Comparison of ENCODE assay signal across 18 cellular contexts in the genomic region with DNA sequence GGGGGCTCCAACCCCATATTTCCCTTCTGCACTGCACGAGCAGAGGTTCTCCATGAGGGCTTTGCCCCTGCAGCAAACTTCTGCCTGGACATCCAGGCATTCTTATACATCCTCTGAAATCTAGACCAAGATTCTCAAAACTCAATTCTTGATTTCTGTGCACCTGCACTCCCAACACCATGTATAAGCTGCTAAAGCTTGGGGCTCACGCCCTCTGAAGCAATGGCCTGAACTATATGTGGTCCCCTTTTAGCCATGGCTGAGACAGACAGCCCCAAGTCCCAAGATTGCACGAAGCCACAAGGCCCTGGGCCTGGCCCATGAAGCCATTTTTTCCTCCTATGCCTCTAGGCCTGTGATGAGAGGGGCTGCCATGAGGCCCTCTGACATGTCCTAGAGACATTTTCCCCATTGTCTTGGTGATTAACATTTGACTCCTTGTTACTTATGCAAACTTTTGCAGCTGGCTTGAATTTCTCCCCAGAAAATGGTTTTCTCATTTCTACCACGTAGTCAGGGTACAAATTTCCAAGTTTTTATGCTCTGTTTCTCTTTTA.
A peak's percentile ranks its signal among the peaks of the same experiment; 100 is the strongest.
DNase-seq lines count a peak whose midpoint lies in the region; ATAC-seq and TF ChIP-seq lines count a peak whose summit lies in the region.
"Had no signal": no experiment of that assay in that cellular context is flagged by ENCODE, and none has a peak within 500 bp of the region (broad histone marks: within the 10 kb centered on the region; RNA-seq: fewer than 3 reads in every experiment).

No MANE protein-coding gene starts in this region.

- H3K4me1 ChIP-seq in DND-41 (ENCODE audit: insufficient read depth, low read length) = no peaks in the 10 kb centered on the region
- H3K4me1 ChIP-seq in HEK293 (ENCODE audit: control insufficient read depth, insufficient read depth, low read length) = no peaks in the 10 kb centered on the region
- H3K4me1 ChIP-seq in trophoblast cell (ENCODE audit: control insufficient read depth in 1 of 2, insufficient read depth in 2 of 2, low read length in 2 of 2) = no peaks in the 10 kb centered on the region
- H3K4me1 ChIP-seq: BE2C, BLaER1 had no signal

- H3K4me3 ChIP-seq in DND-41 (ENCODE audit: low read depth in 1 of 2, low read length in 2 of 2) = no peak overlapping the region
- no peak overlapping the region for H3K4me3 ChIP-seq in HEK293 (ENCODE audit: low read depth, low read length)
- H3K4me3 ChIP-seq in trophoblast cell (ENCODE audit: low read depth, low read length) = no peak overlapping the region
- H3K4me3 ChIP-seq: BLaER1 had no signal

- H3K9me3 ChIP-seq in DND-41 (ENCODE audit: insufficient read depth, low read length, severe bottlenecking) (peaks cover 22% of the 10 kb centered on the region), HEK293 (ENCODE audit: control insufficient read depth, insufficient read depth, low read depth, low read length) (no peaks in the 10 kb centered on the region), trophoblast cell (ENCODE audit: insufficient read depth, low read depth, low read length) (peaks cover 6% of the 10 kb centered on the region)
- H3K9me3 ChIP-seq: BE2C had no signal

- TF ChIP-seq CTCF in DND-41 (IDR thresholded peaks at IDR 0.05; ENCODE audit: borderline replicate concordance, extremely low read depth, low read length, poor library complexity, severe bottlenecking) = no peak
- no peak for TF ChIP-seq CTCF in HEK293 (tag by site-specific recombination; IDR thresholded peaks at IDR 0.05)

- no peak overlapping the region for H4K91ac ChIP-seq in trophoblast cell (ENCODE audit: low read depth, low read length)

- H3K4me2 ChIP-seq in DND-41 (ENCODE audit: insufficient read depth, low read length) (no peak overlapping the region), trophoblast cell (ENCODE audit: low read length) (no peak overlapping the region)
- H3K4me2 ChIP-seq: BLaER1 had no signal

- no peak overlapping the region for H2BK5ac ChIP-seq in trophoblast cell (ENCODE audit: low read depth, low read length, poor library complexity)

- no CpG with 5 or more reads among the region's 4 CpGs for WGBS in trophoblast cell (ENCODE audit: extremely low coverage, insufficient coverage, insufficient read length)

- H4K8ac ChIP-seq in trophoblast cell (ENCODE audit: low read depth, low read length) = no peak overlapping the region

- no peaks in the 10 kb centered on the region for H3K27me3 ChIP-seq in DND-41 (ENCODE audit: insufficient read depth, low read length, poor library complexity)
- no peaks in the 10 kb centered on the region for H3K27me3 ChIP-seq in trophoblast cell (ENCODE audit: insufficient read depth, low read length)
- H3K27me3 ChIP-seq: BE2C, BLaER1 had no signal

- H3K79me2 ChIP-seq in DND-41 (ENCODE audit: insufficient read depth, low read length) = no peaks in the 10 kb centered on the region
- no peaks in the 10 kb centered on the region for H3K79me2 ChIP-seq in trophoblast cell (ENCODE audit: control insufficient read depth, insufficient read depth, low read length, poor library complexity)

- H3K4ac ChIP-seq in trophoblast cell (ENCODE audit: low read depth, low read length) = no peak overlapping the region

- no peak overlapping the region for H2BK12ac ChIP-seq in trophoblast cell (ENCODE audit: low read length)

- no peaks in the 10 kb centered on the region for H3K79me1 ChIP-seq in trophoblast cell (ENCODE audit: low read length)

- H2BK120ac ChIP-seq in trophoblast cell (ENCODE audit: insufficient read depth, low read length, poor library complexity) = no peak overlapping the region

- ATAC-seq in DND-41 (ENCODE audit: insufficient read depth, low read depth) = no peak
- ATAC-seq in stimulated activated naive CD8-positive, alpha-beta T cell treated with anti-CD3 and anti-CD28 coated beads, Interleukin-15, Interleukin-2, amounts not matched to agents 100 U/mL and 50 U/mL, for 24 hours = no peak
- no peak for ATAC-seq in HG03108 (IDR thresholded peaks at IDR 0.05; ENCODE audit: unreplicated experiment)

- H3K23ac ChIP-seq in trophoblast cell (ENCODE audit: low read length) = no peak overlapping the region

- POLR2A ChIA-PET in HEK293 (lab: Yijun Ruan, JAX) = no interaction called here

- no peak overlapping the region for H3K14ac ChIP-seq in trophoblast cell (ENCODE audit: low read length)

- H4K12ac ChIP-seq in trophoblast cell (ENCODE audit: low read depth, low read length) = no peak overlapping the region

- H3K27ac ChIP-seq in DND-41 (ENCODE audit: low read length) (no peak overlapping the region), HEK293 (ENCODE audit: extremely low read depth, low read depth, low read length) (no peak overlapping the region), trophoblast cell (ENCODE audit: low read depth, low read length) (no peak overlapping the region)
- H3K27ac ChIP-seq: BLaER1 had no signal

- H3K9ac ChIP-seq in DND-41 (ENCODE audit: low read depth, low read length) (no peak overlapping the region), trophoblast cell (ENCODE audit: low read length) (peak overlapping the region; percentile 60)
- H3K9ac ChIP-seq: BLaER1 had no signal

- H2AFZ ChIP-seq in DND-41 (ENCODE audit: low read depth, low read length) (no peak overlapping the region), trophoblast cell (ENCODE audit: insufficient read depth, low read length, poor library complexity) (no peak overlapping the region)

- no peak overlapping the region for H3K18ac ChIP-seq in trophoblast cell (ENCODE audit: low read length)

- DNase-seq in DND-41 (peak; percentile 21), trophoblast cell (no peak)
- no peak for DNase-seq in stimulated activated naive CD8-positive, alpha-beta T cell treated with anti-CD3 and anti-CD28 coated beads, Interleukin-15, Interleukin-2, amounts not matched to agents 100 U/mL and 50 U/mL, for 24 hours
- DNase-seq: 8988T; ACHN; BE2C; C1 segment of cervical spinal cord; CD4-positive, alpha-beta memory T cell; CD4-positive, CD25-positive, alpha-beta regulatory T cell; CD8-positive, alpha-beta memory T cell; COR-L47; DMS 273 treated with DMSO at 0.1 percent for 48 hours; DMS153; DMS79; GF-D8 had no signal

- CTCF ChIA-PET in HEK293 (lab: Yijun Ruan, JAX) = no interaction called here

- H4K20me1 ChIP-seq in DND-41 (ENCODE audit: insufficient read depth, low read length) = no peaks in the 10 kb centered on the region
- H4K20me1 ChIP-seq: BLaER1 had no signal

- H2AK5ac ChIP-seq in trophoblast cell (ENCODE audit: low read length) = no peak overlapping the region

- H3K36me3 ChIP-seq in DND-41 (ENCODE audit: insufficient read depth, low read length) (no peaks in the 10 kb centered on the region; the same call in 1 of the 2 replicates), HEK293 (ENCODE audit: control insufficient read depth in 2 of 2, insufficient read depth in 1 of 2, low read length in 2 of 2) (no peaks in the 10 kb centered on the region), trophoblast cell (ENCODE audit: control insufficient read depth in 1 of 2, insufficient read depth in 2 of 2, low read length in 2 of 2) (peaks cover 0 to 3% of the 10 kb centered on the region in 2 experiments)
- H3K36me3 ChIP-seq: BE2C, BLaER1 had no signal

TF ChIP-seq in HEK293, 187 proteins besides CTCF, POLR2A, EP300 and RAD21:
- no peak for TF ChIP-seq KLF7 (tag by site-specific recombination; IDR thresholded peaks at IDR 0.05; ENCODE audit: borderline replicate concordance)
- peak; percentile 82 for TF ChIP-seq SETDB1 (IDR thresholded peaks at IDR 0.05; ENCODE audit: insufficient read length, low read length)
- TF ChIP-seq ZNF585B (tag by site-specific recombination; IDR thresholded peaks at IDR 0.05) = peak; percentile 89
- no peak for TF ChIP-seq ZNF394 (tag by site-specific recombination; IDR thresholded peaks at IDR 0.05; ENCODE audit: borderline replicate concordance)
- peak; percentile 96; the same call in 1 of the 2 replicates for TF ChIP-seq TRIM28 (IDR thresholded peaks at IDR 0.05; ENCODE audit: borderline replicate concordance, low read length)
